8 cellular contexts compared by ENCODE assay signal in genomic region chr6:45479834-45480696, GRCh38.
A peak's percentile ranks its signal among the peaks of the same experiment; 100 is the strongest.
DNase-seq lines count a peak whose midpoint lies in the region; ATAC-seq and TF ChIP-seq lines count a peak whose summit lies in the region.

No MANE protein-coding gene starts in this region.

- peak overlapping the region; percentile 2; the same call in 1 of the 2 replicates for H3K18ac ChIP-seq in IMR-90 (ENCODE audit: low read depth, low read length)

- DNase-seq in DMS79 treated with DMSO at 0.1 percent for 48 hours (lab: John Stamatoyannopoulos, UW) (peak; percentile 76), IMR-90 (peak; percentile 88), fibroblast of villous mesenchyme (ENCODE audit: low read depth) (peak; percentile 96), HuH-7 (ENCODE audit: low spot score) (no peak), DMS153 treated with DMSO at 0.1 percent for 48 hours (lab: John Stamatoyannopoulos, UW; ENCODE audit: unreplicated experiment) (no peak)
- DNase-seq in activated CD4-positive, alpha-beta T cell treated with anti-CD3 and anti-CD28 coated beads, Interleukin-2, amount 50 U/mL, for 1 hour, result no peak
- DNase-seq in activated CD4-positive, alpha-beta T cell treated with anti-CD3 and anti-CD28 coated beads for 4 hours, result no peak

- no peak for TF ChIP-seq POLR2A in IMR-90 (IDR thresholded peaks at IDR 0.05; ENCODE audit: low read depth, low read length)

- no peaks in the 10 kb centered on the region for H3K36me3 ChIP-seq in IMR-90 (ENCODE audit: control insufficient read depth, insufficient read depth, low read length)

- H3K4me3 ChIP-seq in IMR-90 (ENCODE audit: insufficient read depth, low read depth, low read length), result no peak overlapping the region
- H3K4me3 ChIP-seq in fibroblast of villous mesenchyme (ENCODE audit: low read depth, low read length), result no peak overlapping the region

- H3K27me3 ChIP-seq in IMR-90 (ENCODE audit: control insufficient read depth, insufficient read depth, low read length), result no peaks in the 10 kb centered on the region

- H4K20me1 ChIP-seq in IMR-90 (ENCODE audit: insufficient read depth, low read length), result no peaks in the 10 kb centered on the region

- peak; percentile 64 for ATAC-seq in GM21381 (IDR thresholded peaks at IDR 0.05; ENCODE audit: unreplicated experiment)
- ATAC-seq in IMR-90 (ENCODE audit: low read depth), result peak; percentile 48

- H3K27ac ChIP-seq in IMR-90 (ENCODE audit: insufficient read depth, low read length), result no peak overlapping the region

- no peak overlapping the region for H2BK15ac ChIP-seq in IMR-90 (ENCODE audit: low read depth, low read length)

- no TSS peak for BruUV-seq in IMR-90 (replicated peaks; lab: Mats Ljungman, UMichigan)

- H2AFZ ChIP-seq in IMR-90 (replicated peaks; ENCODE audit: low read length, poor library complexity), result no peak overlapping the region

- dilution Hi-C loops in IMR-90 (cut with HindIII; ENCODE audit: low sequenced_read_pairs, unreplicated experiment), result no loop called here

- H2BK120ac ChIP-seq in IMR-90 (ENCODE audit: low read depth, low read length), result 0 out of 2 replicates have a peak overlapping the region, but pooled peaks have one; percentile 1

- no peak overlapping the region for H2AK9ac ChIP-seq in IMR-90 (replicated peaks; ENCODE audit: low read depth, low read length, poor library complexity)

- H3K14ac ChIP-seq in IMR-90 (replicated peaks; ENCODE audit: low read depth, low read length), result no peak overlapping the region

- no peak overlapping the region; the same call in 1 of the 2 replicates for H3K56ac ChIP-seq in IMR-90 (ENCODE audit: extremely low read depth, insufficient read depth, low read length)

- H3K9me1 ChIP-seq in IMR-90 (ENCODE audit: insufficient read depth, low read length), result peaks cover 7% of the 10 kb centered on the region

- peaks cover 14% of the 10 kb centered on the region for H3K4me1 ChIP-seq in IMR-90 (ENCODE audit: control insufficient read depth, insufficient read depth, low read length)

- intact Hi-C loops in IMR-90 (cut with micrococcal nuclease), result no loop called here

- H2BK5ac ChIP-seq in IMR-90 (ENCODE audit: low read depth, low read length, poor library complexity, severe bottlenecking), result peak overlapping the region; percentile 18

- no peak overlapping the region for H3K9ac ChIP-seq in IMR-90 (ENCODE audit: low read depth, low read length)

- no peak for TF ChIP-seq RAD21 in IMR-90 (IDR thresholded peaks at IDR 0.05; ENCODE audit: low read length)

- TF ChIP-seq CTCF in IMR-90 (conservative IDR thresholded peaks at IDR 0.05; ENCODE audit: low read depth, low read length) (no peak), fibroblast of villous mesenchyme (IDR thresholded peaks at IDR 0.05; ENCODE audit: insufficient read depth, low read depth, low read length) (no peak)

- no CpG with 5 or more reads among the region's 7 CpGs for WGBS in IMR-90 (ENCODE audit: extremely low coverage in 2 of 2, insufficient read length in 1 of 2), 2 experiments

- H4K5ac ChIP-seq in IMR-90 (ENCODE audit: low read depth, low read length), result no peak overlapping the region

- POLR2A ChIA-PET in IMR-90 (lab: Charles Lee; ENCODE audit: unreplicated experiment), result no interaction called here

- peak overlapping the region; percentile 6 to 15; a peak in 1 of 4 replicates for H4K8ac ChIP-seq in IMR-90 (ENCODE audit: low read depth in 2 of 2, low read length in 2 of 2)

- H3K9me3 ChIP-seq in IMR-90 (ENCODE audit: control insufficient read depth, insufficient read depth, low read length), result no peaks in the 10 kb centered on the region

- peak overlapping the region; percentile 89 for H3K4me2 ChIP-seq in IMR-90 (ENCODE audit: low read depth, low read length)

- H3K23ac ChIP-seq in IMR-90 (ENCODE audit: low read depth, low read length), result no peak overlapping the region

- CTCF ChIA-PET in IMR-90 (lab: Yijun Ruan, JAX), result no interaction called here

- in situ Hi-C loops in IMR-90 (cut with MboI; ENCODE audit: low sequenced_read_pairs), result no loop called here

- no peak overlapping the region for H2BK20ac ChIP-seq in IMR-90 (ENCODE audit: low read depth, low read length)

- H3K4ac ChIP-seq in IMR-90 (ENCODE audit: low read depth, low read length), result no peak overlapping the region

- H4K91ac ChIP-seq in IMR-90 (ENCODE audit: insufficient read depth, low read depth, low read length), result no peak overlapping the region

- peaks cover 3 to 60% of the 10 kb centered on the region in 2 experiments; a peak in 2 of 4 replicates for H3K79me1 ChIP-seq in IMR-90 (ENCODE audit: low read depth in 1 of 2, low read length in 2 of 2)

- H2AK5ac ChIP-seq in IMR-90 (ENCODE audit: low read depth, low read length), result no peak overlapping the region

TF ChIP-seq in IMR-90, 13 proteins besides CTCF, POLR2A, EP300 and RAD21:
- TF ChIP-seq, protein P1, sequence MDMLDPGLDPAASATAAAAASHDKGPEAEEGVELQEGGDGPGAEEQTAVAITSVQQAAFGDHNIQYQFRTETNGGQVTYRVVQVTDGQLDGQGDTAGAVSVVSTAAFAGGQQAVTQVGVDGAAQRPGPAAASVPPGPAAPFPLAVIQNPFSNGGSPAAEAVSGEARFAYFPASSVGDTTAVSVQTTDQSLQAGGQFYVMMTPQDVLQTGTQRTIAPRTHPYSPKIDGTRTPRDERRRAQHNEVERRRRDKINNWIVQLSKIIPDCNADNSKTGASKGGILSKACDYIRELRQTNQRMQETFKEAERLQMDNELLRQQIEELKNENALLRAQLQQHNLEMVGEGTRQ (IDR thresholded peaks at IDR 0.05; ENCODE audit: low read depth, low read length), result no peak
- TF ChIP-seq MXI1 (IDR thresholded peaks at IDR 0.05; ENCODE audit: borderline replicate concordance, low read depth, low read length) (0 out of 2 replicates have a peak, but pooled peaks have one; percentile 27), CHD1 (IDR thresholded peaks at IDR 0.05; ENCODE audit: low read depth, low read length) (no peak), BHLHE40 (IDR thresholded peaks at IDR 0.05; ENCODE audit: low read depth, low read length) (no peak), NFE2L2 (IDR thresholded peaks at IDR 0.05; ENCODE audit: low read depth, low read length) (no peak), FOS (IDR thresholded peaks at IDR 0.05; ENCODE audit: low read depth, low read length) (no peak), CEBPB (IDR thresholded peaks at IDR 0.05; ENCODE audit: low read depth, low read length) (peak; percentile 82)
TF ChIP-seq in IMR-90: peak in this region for 2.

Comparison
In these comparisons a context has a peak if more than half of its experiments do, and no peak if none do; other contexts are left out.
1. DNase-seq: peak in DMS79 treated with DMSO at 0.1 percent for 48 hours (single experiment), IMR-90 (single experiment) and fibroblast of villous mesenchyme (single experiment); none in activated CD4-positive, alpha-beta T cell treated with anti-CD3 and anti-CD28 coated beads, Interleukin-2, amount 50 U/mL, for 1 hour (single experiment), HuH-7 (single experiment), activated CD4-positive, alpha-beta T cell treated with anti-CD3 and anti-CD28 coated beads for 4 hours (0 of 2) and DMS153 treated with DMSO at 0.1 percent for 48 hours (single experiment).